Comparison of ENCODE assay signal across 16 cellular contexts in the genomic region with DNA sequence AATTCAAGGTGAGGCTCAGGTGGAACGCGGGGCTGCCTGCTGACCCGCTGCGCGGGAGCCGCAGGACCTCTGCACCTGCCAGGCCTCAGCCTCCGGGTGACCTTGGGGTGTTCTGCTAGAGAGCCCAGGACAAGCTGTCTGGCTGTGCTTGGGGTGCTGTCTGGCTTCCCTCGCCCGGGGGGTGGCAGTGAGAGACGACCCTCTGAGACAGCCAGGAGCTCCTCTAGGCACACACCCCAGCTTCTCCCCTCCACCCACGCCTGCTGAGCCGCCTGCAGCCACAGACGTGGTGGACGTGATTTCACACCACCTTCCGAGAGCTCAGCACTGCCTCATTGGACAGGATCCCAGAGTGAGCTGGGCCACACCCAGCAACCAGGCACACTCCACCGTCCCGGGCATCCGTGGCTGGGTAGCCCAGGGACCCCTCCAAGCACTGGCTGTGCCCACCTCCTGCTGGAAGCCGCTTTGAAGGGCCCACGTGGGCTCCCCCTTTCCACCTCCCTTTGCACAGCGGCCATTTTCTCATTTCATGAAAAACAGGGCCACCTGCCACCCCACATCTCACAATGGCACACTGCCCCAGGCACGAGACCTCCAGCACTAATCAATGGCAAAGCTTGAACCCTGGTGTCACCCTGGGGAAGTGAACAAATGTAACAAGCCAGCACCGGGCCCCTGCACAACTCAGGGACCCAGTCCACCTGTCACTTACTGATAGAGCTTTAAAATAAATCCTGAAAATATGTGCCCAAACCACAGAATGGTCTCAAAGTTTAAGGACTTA. TPM values are rescaled to one million over a fixed set of nuclear protein-coding genes. Genes with fewer than 3 reads are reported as not detected.
DNase-seq lines count a peak whose midpoint lies in the region; ATAC-seq and TF ChIP-seq lines count a peak whose summit lies in the region.
"Had no signal": no experiment of that assay in that cellular context is flagged by ENCODE, and none has a peak within 500 bp of the region (broad histone marks: within the 10 kb centered on the region; RNA-seq: fewer than 3 reads in every experiment).

No MANE protein-coding gene starts in this region.

- no peak overlapping the region for H3K9ac ChIP-seq in HCT116 (ENCODE audit: low read length)
- H3K9ac ChIP-seq in skeletal muscle satellite cell (ENCODE audit: low read depth, low read length) = no peak overlapping the region

- H3K9me3 ChIP-seq in HCT116 (ENCODE audit: control insufficient read depth in 1 of 2, insufficient read depth in 1 of 2, low read depth in 1 of 2, low read length in 2 of 2) = no peaks in the 10 kb centered on the region
- H3K9me3 ChIP-seq in skeletal muscle satellite cell (replicated peaks; ENCODE audit: low read length) = no peaks in the 10 kb centered on the region
- H3K9me3 ChIP-seq: BLaER1 treated with 17β-estradiol and CSF1 and Interleukin-3, amounts not matched to agents 10 nM and 100 nM had no signal

- H3K27ac Mint-ChIP-seq in stimulated activated naive CD8-positive, alpha-beta T cell treated with anti-CD3 and anti-CD28 coated beads, Interleukin-15, amount 100 ng/mL, for 72 hours = no peak overlapping the region
- H3K27ac Mint-ChIP-seq: activated T-helper 17 cell treated with anti-CD3 and anti-CD28 coated beads, Interleukin-2, amount 50 U/mL, for 72 hours; immature natural killer cell; naive B cell had no signal

- TF ChIP-seq RAD21 in HCT116 (IDR thresholded peaks at IDR 0.05; ENCODE audit: low read depth) = no peak

- no peak overlapping the region for H3K4me3 Mint-ChIP-seq in stimulated activated naive CD8-positive, alpha-beta T cell treated with anti-CD3 and anti-CD28 coated beads, Interleukin-15, amount 100 ng/mL, for 72 hours
- H3K4me3 Mint-ChIP-seq: activated T-helper 17 cell treated with anti-CD3 and anti-CD28 coated beads, Interleukin-2, amount 50 U/mL, for 72 hours; central memory CD8-positive, alpha-beta T cell; immature natural killer cell; naive B cell had no signal

- H2AFZ ChIP-seq in HCT116 (ENCODE audit: low read depth, low read length, poor library complexity, severe bottlenecking) = no peak overlapping the region

- TSS peak; percentile 27 for BruUV-seq in HCT116 (replicated peaks; lab: Mats Ljungman, UMichigan)

- DNase-seq in HCT116 (ENCODE audit: low read depth, low spot score) = no peak
- peak; percentile 40 for DNase-seq in cerebellum (ENCODE audit: low spot score)
- peak; percentile 42 for DNase-seq in kidney tubule cell (ENCODE audit: low spot score)
- DNase-seq in superior temporal gyrus (ENCODE audit: extremely low spot score) = no peak
- DNase-seq in stimulated activated naive CD8-positive, alpha-beta T cell treated with anti-CD3 and anti-CD28 coated beads, Interleukin-15, Interleukin-2, amounts not matched to agents 100 U/mL and 50 U/mL, for 24 hours = no peak
- DNase-seq in stimulated activated naive CD8-positive, alpha-beta T cell treated with anti-CD3 and anti-CD28 coated beads, Interleukin-15, amount 100 ng/mL, for 72 hours = no peak
- DNase-seq: activated CD4-positive, alpha-beta T cell treated with anti-CD3 and anti-CD28 coated beads, Interleukin-2, amount 50 U/mL, for 4 hours; immature natural killer cell; naive B cell; PC-3 had no signal

- intact Hi-C loops in HCT116 (cut with micrococcal nuclease) = no loop called here

- H3K4me2 ChIP-seq in HCT116 (ENCODE audit: low read length) (no peak overlapping the region), skeletal muscle satellite cell (ENCODE audit: low read length) (peak overlapping the region; percentile 38)

- peaks cover 44% of the 10 kb centered on the region for H3K79me2 ChIP-seq in HCT116 (ENCODE audit: insufficient read depth, low read length)

- no peaks in the 10 kb centered on the region for H3K27me3 Mint-ChIP-seq in stimulated activated naive CD8-positive, alpha-beta T cell treated with anti-CD3 and anti-CD28 coated beads, Interleukin-15, amount 100 ng/mL, for 72 hours
- H3K27me3 Mint-ChIP-seq: activated T-helper 17 cell treated with anti-CD3 and anti-CD28 coated beads, Interleukin-2, amount 50 U/mL, for 72 hours; central memory CD8-positive, alpha-beta T cell; naive B cell had no signal

- H3K9me3 Mint-ChIP-seq in stimulated activated naive CD8-positive, alpha-beta T cell treated with anti-CD3 and anti-CD28 coated beads, Interleukin-15, amount 100 ng/mL, for 72 hours = no peaks in the 10 kb centered on the region
- H3K9me3 Mint-ChIP-seq: activated T-helper 17 cell treated with anti-CD3 and anti-CD28 coated beads, Interleukin-2, amount 50 U/mL, for 72 hours; central memory CD8-positive, alpha-beta T cell; immature natural killer cell; naive B cell had no signal

- ATAC-seq in HCT116 (no peak), HG02798 (IDR thresholded peaks at IDR 0.05; ENCODE audit: poor library complexity, unreplicated experiment) (no peak)
- no peak for ATAC-seq in stimulated activated naive CD8-positive, alpha-beta T cell treated with anti-CD3 and anti-CD28 coated beads, Interleukin-15, Interleukin-2, amounts not matched to agents 100 U/mL and 50 U/mL, for 24 hours
- no peak for ATAC-seq in stimulated activated naive CD8-positive, alpha-beta T cell treated with anti-CD3 and anti-CD28 coated beads, Interleukin-15, amount 100 ng/mL, for 72 hours
- ATAC-seq: activated T-helper 17 cell treated with anti-CD3 and anti-CD28 coated beads, Interleukin-2, amount 50 U/mL, for 72 hours; PC-3 had no signal

- H3K9me2 ChIP-seq in HCT116 (ENCODE audit: insufficient read depth) = no peaks in the 10 kb centered on the region

- H3K4me1 Mint-ChIP-seq in stimulated activated naive CD8-positive, alpha-beta T cell treated with anti-CD3 and anti-CD28 coated beads, Interleukin-15, amount 100 ng/mL, for 72 hours = no peaks in the 10 kb centered on the region
- H3K4me1 Mint-ChIP-seq: activated T-helper 17 cell treated with anti-CD3 and anti-CD28 coated beads, Interleukin-2, amount 50 U/mL, for 72 hours; central memory CD8-positive, alpha-beta T cell; immature natural killer cell had no signal

- CTCF ChIA-PET in HCT116 (lab: Charles Lee) = no interaction called here

- TF ChIP-seq POLR2A in HCT116 (IDR thresholded peaks at IDR 0.05; ENCODE audit: borderline replicate concordance, extremely low read depth, insufficient read depth, insufficient read length) = no peak

- H3K27me3 ChIP-seq in HCT116 (ENCODE audit: insufficient read depth, low read length) (no peaks in the 10 kb centered on the region), skeletal muscle satellite cell (ENCODE audit: control insufficient read depth, insufficient read depth, low read length) (no peaks in the 10 kb centered on the region)
- H3K27me3 ChIP-seq: BLaER1 treated with 17β-estradiol and CSF1 and Interleukin-3, amounts not matched to agents 10 nM and 100 nM had no signal

- POLR2A ChIA-PET in HCT116 (lab: Charles Lee) = no interaction called here

- H3K27ac ChIP-seq in HCT116 (ENCODE audit: low read depth, low read length) = no peak overlapping the region

- no peak overlapping the region for H3K4me3 ChIP-seq in HCT116 (replicated peaks in 1 of 2; ENCODE audit: low read depth in 1 of 2, low read length in 2 of 2)
- no peak overlapping the region for H3K4me3 ChIP-seq in skeletal muscle satellite cell (ENCODE audit: low read length)
- H3K4me3 ChIP-seq: BLaER1 treated with 17β-estradiol and CSF1 and Interleukin-3, amounts not matched to agents 10 nM and 100 nM had no signal

- H3K36me3 ChIP-seq in HCT116 (ENCODE audit: control insufficient read depth in 1 of 2, insufficient read depth in 2 of 2, low read length in 2 of 2) (peaks cover 0 to 6% of the 10 kb centered on the region in 2 experiments; a peak in 3 of 4 replicates), skeletal muscle satellite cell (ENCODE audit: insufficient read depth, low read length) (no peaks in the 10 kb centered on the region)

- no peaks in the 10 kb centered on the region for H4K20me1 ChIP-seq in HCT116 (ENCODE audit: insufficient read depth)

- RAD21 ChIA-PET in HCT116 (lab: Charles Lee; ENCODE audit: low non-redundant PET in 1 of 2, low total read pairs in 2 of 2, uncharacterized antibody in 2 of 2, unreplicated experiment in 2 of 2) = no interaction called here

- no peaks in the 10 kb centered on the region for H3K4me1 ChIP-seq in HCT116 (ENCODE audit: control insufficient read depth in 1 of 2, insufficient read depth in 2 of 2, low read length in 2 of 2)
- peaks cover 32% of the 10 kb centered on the region for H3K4me1 ChIP-seq in skeletal muscle satellite cell (ENCODE audit: control insufficient read depth, insufficient read depth, low read length)

- TF ChIP-seq CTCF in HCT116 (IDR thresholded peaks at IDR 0.05 in 2 of 3, conservative IDR thresholded peaks at IDR 0.05 in 1 of 3; ENCODE audit: borderline replicate concordance in 1 of 3, insufficient read depth in 1 of 3, low read depth in 2 of 3, low read length in 2 of 3) = no peak

TF ChIP-seq in HCT116, 20 proteins besides CTCF, POLR2A, EP300 and RAD21 (continues in another document):
- TF ChIP-seq ELF1 (IDR thresholded peaks at IDR 0.05; ENCODE audit: borderline replicate concordance, low read depth) (no peak), SRF (IDR thresholded peaks at IDR 0.05; ENCODE audit: low read depth) (no peak), FOSL1 (IDR thresholded peaks at IDR 0.05; ENCODE audit: low read depth) (no peak), ZFX (IDR thresholded peaks at IDR 0.05) (no peak), YY1 (IDR thresholded peaks at IDR 0.05; ENCODE audit: extremely low read depth, insufficient replicate concordance, low read depth, low read length) (no peak), POLR2AphosphoS5 (IDR thresholded peaks at IDR 0.05; ENCODE audit: low read depth, low read length) (no peak), SP1 (IDR thresholded peaks at IDR 0.05; ENCODE audit: low read depth) (no peak), SIN3A (IDR thresholded peaks at IDR 0.05; ENCODE audit: low read depth) (no peak), JUND (IDR thresholded peaks at IDR 0.05) (no peak), EGR1 (IDR thresholded peaks at IDR 0.05; ENCODE audit: low read depth) (no peak), CEBPB (IDR thresholded peaks at IDR 0.05; ENCODE audit: low read depth) (no peak)
- TF ChIP-seq, protein P1, sequence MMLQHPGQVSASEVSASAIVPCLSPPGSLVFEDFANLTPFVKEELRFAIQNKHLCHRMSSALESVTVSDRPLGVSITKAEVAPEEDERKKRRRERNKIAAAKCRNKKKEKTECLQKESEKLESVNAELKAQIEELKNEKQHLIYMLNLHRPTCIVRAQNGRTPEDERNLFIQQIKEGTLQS (IDR thresholded peaks at IDR 0.05) = no peak
- TF ChIP-seq, protein P2, sequence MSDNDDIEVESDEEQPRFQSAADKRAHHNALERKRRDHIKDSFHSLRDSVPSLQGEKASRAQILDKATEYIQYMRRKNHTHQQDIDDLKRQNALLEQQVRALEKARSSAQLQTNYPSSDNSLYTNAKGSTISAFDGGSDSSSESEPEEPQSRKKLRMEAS (IDR thresholded peaks at IDR 0.05) = no peak

RNA-seq across cellular contexts. Expression of a gene that starts 35.0 kb away (rescaled TPM):
- total RNA-seq in HCT116 (2021; ENCODE audit: unreplicated experiment) = 19.1 TPM
- polyA plus RNA-seq in HCT116 (2012) = 30.7 and 36.2 TPM in 2 replicates
- 13.7 TPM for total RNA-seq in cerebellum
- total RNA-seq in skeletal muscle satellite cell (2012; rRNA removed) = 14.9 and 16.0 TPM in 2 replicates

RNA-seq across cellular contexts. Expression of a gene that starts 37.1 kb away (rescaled TPM):
- total RNA-seq in HCT116 (2021; ENCODE audit: unreplicated experiment) (1.2 TPM), cerebellum (0.73 TPM)
- polyA plus RNA-seq in HCT116 (2012) = 1.0 and 1.3 TPM in 2 replicates
- 5.1 and 9.6 TPM in 2 replicates for total RNA-seq in skeletal muscle satellite cell (2012; rRNA removed)
- total RNA-seq: T-helper 1 cell treated with Interleukin-12 subunit alpha and Interleukin-12 subunit beta and Interleukin-4 antibody, amounts not matched to agents 30 ng/mL and 1 ng/mL, for 36 hours had no signal

Comparison
In these comparisons a context has a peak if more than half of its experiments do, and no peak if none do; other contexts are left out.
1. DNase-seq: peak in cerebellum (single experiment) and kidney tubule cell (single experiment); none in HCT116 (single experiment), superior temporal gyrus (single experiment), stimulated activated naive CD8-positive, alpha-beta T cell treated with anti-CD3 and anti-CD28 coated beads, Interleukin-15, Interleukin-2, amounts not matched to agents 100 U/mL and 50 U/mL, for 24 hours (single experiment) and stimulated activated naive CD8-positive, alpha-beta T cell treated with anti-CD3 and anti-CD28 coated beads, Interleukin-15, amount 100 ng/mL, for 72 hours (0 of 2).